1 cellular context compared by ENCODE assay signal in the genomic region with DNA sequence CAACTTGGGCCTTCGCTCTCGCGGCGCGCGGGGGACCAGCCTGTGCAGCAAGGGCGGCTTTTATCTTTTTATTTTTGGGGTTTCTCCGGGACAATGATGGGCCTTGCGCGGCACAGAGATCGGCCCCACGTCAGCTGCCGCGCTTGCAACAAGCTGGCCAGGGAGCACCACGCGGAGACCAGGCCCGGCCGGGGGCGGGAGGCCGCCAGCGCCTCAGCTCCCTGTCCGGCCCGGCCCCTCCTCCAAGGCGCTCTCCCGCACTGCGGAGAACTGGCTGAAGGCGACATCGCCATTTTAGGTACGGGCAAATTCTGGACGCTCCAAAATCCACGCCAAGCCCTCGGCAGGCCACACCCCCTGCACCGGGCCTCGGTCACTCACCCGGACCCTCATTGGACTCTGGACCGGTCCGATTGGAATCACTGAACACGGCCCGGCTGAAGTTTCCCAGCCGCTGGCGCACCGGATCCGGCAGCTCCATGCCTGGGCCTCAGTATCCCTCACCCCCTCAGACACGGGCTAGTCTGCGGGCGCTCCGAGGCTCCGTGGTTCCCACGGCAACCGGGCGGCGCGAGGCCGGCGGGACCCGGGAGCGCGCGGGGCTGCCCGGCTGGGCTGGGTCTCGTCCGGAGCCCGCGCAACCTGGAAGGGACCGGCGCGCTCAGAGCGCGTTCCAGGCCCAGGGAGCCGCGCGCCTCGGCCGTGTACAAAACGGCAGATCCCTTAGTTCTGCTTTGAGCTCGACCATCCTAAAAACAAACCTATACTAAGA.
TF ChIP-seq lines count a peak whose summit lies in the region.

A gene with protein sequence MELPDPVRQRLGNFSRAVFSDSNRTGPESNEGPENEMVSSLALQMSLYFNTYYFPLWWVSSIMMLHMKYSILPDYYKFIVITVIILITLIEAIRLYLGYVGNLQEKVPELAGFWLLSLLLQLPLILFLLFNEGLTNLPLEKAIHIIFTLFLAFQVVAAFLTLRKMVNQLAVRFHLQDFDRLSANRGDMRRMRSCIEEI (minus strand): TSS at position 547 of the 772 bp plus-strand sequence. CDS start 66 bp downstream, at position 481.

TF ChIP-seq in SK-N-SH, 30 proteins besides CTCF, POLR2A, EP300 and RAD21 (continued from another document):
- TF ChIP-seq ZBTB33 (IDR thresholded peaks at IDR 0.05; ENCODE audit: borderline replicate concordance, low read depth) = no peak
- no peak for TF ChIP-seq GATA2 (CRISPR knock-in tag; IDR thresholded peaks at IDR 0.05)
- TF ChIP-seq TCF12 (IDR thresholded peaks at IDR 0.05) = no peak
- TF ChIP-seq, protein P1, sequence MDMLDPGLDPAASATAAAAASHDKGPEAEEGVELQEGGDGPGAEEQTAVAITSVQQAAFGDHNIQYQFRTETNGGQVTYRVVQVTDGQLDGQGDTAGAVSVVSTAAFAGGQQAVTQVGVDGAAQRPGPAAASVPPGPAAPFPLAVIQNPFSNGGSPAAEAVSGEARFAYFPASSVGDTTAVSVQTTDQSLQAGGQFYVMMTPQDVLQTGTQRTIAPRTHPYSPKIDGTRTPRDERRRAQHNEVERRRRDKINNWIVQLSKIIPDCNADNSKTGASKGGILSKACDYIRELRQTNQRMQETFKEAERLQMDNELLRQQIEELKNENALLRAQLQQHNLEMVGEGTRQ (IDR thresholded peaks at IDR 0.05; ENCODE audit: borderline replicate concordance, low read depth, low read length) = no peak
- TF ChIP-seq, protein P2, sequence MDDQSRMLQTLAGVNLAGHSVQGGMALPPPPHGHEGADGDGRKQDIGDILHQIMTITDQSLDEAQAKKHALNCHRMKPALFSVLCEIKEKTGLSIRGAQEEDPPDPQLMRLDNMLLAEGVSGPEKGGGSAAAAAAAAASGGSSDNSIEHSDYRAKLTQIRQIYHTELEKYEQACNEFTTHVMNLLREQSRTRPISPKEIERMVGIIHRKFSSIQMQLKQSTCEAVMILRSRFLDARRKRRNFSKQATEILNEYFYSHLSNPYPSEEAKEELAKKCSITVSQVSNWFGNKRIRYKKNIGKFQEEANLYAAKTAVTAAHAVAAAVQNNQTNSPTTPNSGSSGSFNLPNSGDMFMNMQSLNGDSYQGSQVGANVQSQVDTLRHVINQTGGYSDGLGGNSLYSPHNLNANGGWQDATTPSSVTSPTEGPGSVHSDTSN (IDR thresholded peaks at IDR 0.05) = 0 out of 2 replicates have a peak, but pooled peaks have one; percentile 29
- peak; percentile 44; the same call in 1 of the 2 replicates for TF ChIP-seq POLR2AphosphoS5 (IDR thresholded peaks at IDR 0.05; ENCODE audit: low read depth, low read length)
- TF ChIP-seq MAX (IDR thresholded peaks at IDR 0.05; ENCODE audit: low read depth) = peak; percentile 94
